ENCODE assay signal across 3 cellular contexts in genomic region chr11:80686889-80687288, GRCh38.
TF ChIP-seq lines count a peak whose summit lies in the region.

No MANE protein-coding gene starts in this region.

TF ChIP-seq in GM23338, 12 proteins besides CTCF, POLR2A, EP300 and RAD21 (continues in another document):
- TF ChIP-seq ZNF462 (CRISPR knock-in tag; IDR thresholded peaks at IDR 0.05) = no peak
- no peak for TF ChIP-seq POLR2AphosphoS5 (IDR thresholded peaks at IDR 0.05; ENCODE audit: low read depth)
- TF ChIP-seq NANOG (IDR thresholded peaks at IDR 0.05; ENCODE audit: borderline replicate concordance) = no peak

TF ChIP-seq in WTC11, 78 proteins besides CTCF, POLR2A, EP300 and RAD21 (continued from another document):
- TF ChIP-seq MLX (CRISPR knock-in tag; IDR thresholded peaks at IDR 0.05) (no peak), ZMAT4 (CRISPR knock-in tag; IDR thresholded peaks at IDR 0.05) (no peak), ETV6 (CRISPR knock-in tag; IDR thresholded peaks at IDR 0.05) (no peak), CBFB (CRISPR knock-in tag; IDR thresholded peaks at IDR 0.05; ENCODE audit: low read depth) (no peak), ZNF396 (CRISPR knock-in tag; IDR thresholded peaks at IDR 0.05; ENCODE audit: borderline replicate concordance) (no peak), PRRX2 (CRISPR knock-in tag; IDR thresholded peaks at IDR 0.05) (no peak), ZNF138 (CRISPR knock-in tag; conservative IDR thresholded peaks at IDR 0.05) (no peak), SP1 (CRISPR knock-in tag; conservative IDR thresholded peaks at IDR 0.05) (no peak), AFF4 (CRISPR knock-in tag; IDR thresholded peaks at IDR 0.05; ENCODE audit: borderline replicate concordance) (no peak), IRF2 (CRISPR knock-in tag; IDR thresholded peaks at IDR 0.05; ENCODE audit: borderline replicate concordance, low read depth) (no peak), AR (CRISPR knock-in tag; IDR thresholded peaks at IDR 0.05) (no peak), MAX (CRISPR knock-in tag; IDR thresholded peaks at IDR 0.05) (no peak), MYBL2 (CRISPR knock-in tag; IDR thresholded peaks at IDR 0.05) (no peak), NR1H2 (CRISPR knock-in tag; IDR thresholded peaks at IDR 0.05) (no peak), HMGA2 (CRISPR knock-in tag; IDR thresholded peaks at IDR 0.05) (no peak)

TF ChIP-seq in SK-N-SH treated with all-trans-retinoic acid at 6 μM for 48 hours, 23 proteins besides CTCF, POLR2A, EP300 and RAD21 (continued from another document):
- no peak for TF ChIP-seq CREB5 (CRISPR knock-in tag; IDR thresholded peaks at IDR 0.05; ENCODE audit: low read depth)
- TF ChIP-seq TSHZ2 (CRISPR knock-in tag; IDR thresholded peaks at IDR 0.05) = no peak
- TF ChIP-seq ZNF8 (CRISPR knock-in tag; IDR thresholded peaks at IDR 0.05) = no peak
- TF ChIP-seq GLIS3 (CRISPR knock-in tag; IDR thresholded peaks at IDR 0.05) = no peak
